In genomic region chr16:89899879-89900481, GRCh38 we compare ENCODE assay signal across 21 cellular contexts.
"Had no signal": no experiment of that assay in that cellular context is flagged by ENCODE, and none has a peak within 500 bp of the region (broad histone marks: within the 10 kb centered on the region; RNA-seq: fewer than 3 reads in every experiment).

No MANE protein-coding gene starts in this region.

- H3K9me3 Mint-ChIP-seq: activated CD4-positive, alpha-beta T cell treated with anti-CD3 and anti-CD28 coated beads, Interleukin-2, amount 10 ng/mL, durations not matched to agents 7 days and 5 days; activated naive CD4-positive, alpha-beta T cell treated with anti-CD3 and anti-CD28 coated beads, Interleukin-2, amount 50 U/mL, for 72 hours; activated T-helper 1 cell treated with anti-CD3 and anti-CD28 coated beads, Interleukin-12 subunit alpha, Interleukin-12 subunit beta, Interleukin-2, Interleukin-4 antibody, amounts not matched to agents 30 ng/mL and 10 ng/mL and 1 ng/mL, durations not matched to agents 14 hours and 24 hours and 36 hours; mesothelial cell of epicardium; natural killer cell treated with Interleukin-12 subunit alpha and Interleukin-12 subunit beta and Interleukin-15 and Interleukin-18, amount 100 ng/mL, for 72 hours had no signal

- DNase-seq: activated CD4-positive, alpha-beta T cell treated with anti-CD3 and anti-CD28 coated beads, Interleukin-2, amount 10 ng/mL, durations not matched to agents 7 days and 5 days; activated CD8-positive, alpha-beta memory T cell treated with anti-CD3 and anti-CD28 coated beads for 24 hours; activated gamma-delta T cell treated with Interleukin-2 at 50 U/mL for 16 hours; amniotic stem cell; dermis blood vessel endothelial cell; effector memory CD4-positive, alpha-beta T cell; foreskin keratinocyte; posterior cingulate gyrus; retina; stimulated activated CD4-positive, alpha-beta T cell treated with anti-CD3 and anti-CD28 coated beads, Interleukin-12 subunit alpha, Interleukin-12 subunit beta, amount 100 ng/mL, for 4 hours; stimulated activated CD4-positive, alpha-beta T cell treated with anti-CD3 and anti-CD28 coated beads, Interleukin-1b, Interleukin-23, amount 100 ng/mL, for 48 hours; T-helper 1 cell; T1000; testis; upper lobe of left lung had no signal

- ATAC-seq: activated naive CD4-positive, alpha-beta T cell treated with anti-CD3 and anti-CD28 coated beads, Interleukin-2, amount 50 U/mL, for 72 hours; foreskin keratinocyte; natural killer cell treated with Interleukin-12 subunit alpha and Interleukin-12 subunit beta and Interleukin-15 and Interleukin-18, amount 100 ng/mL, for 72 hours had no signal

- H3K4me3 ChIP-seq: testis, upper lobe of left lung had no signal

- H3K27me3 Mint-ChIP-seq: activated CD4-positive, alpha-beta T cell treated with anti-CD3 and anti-CD28 coated beads, Interleukin-2, amount 10 ng/mL, durations not matched to agents 7 days and 5 days; natural killer cell treated with Interleukin-12 subunit alpha and Interleukin-12 subunit beta and Interleukin-15 and Interleukin-18, amount 100 ng/mL, for 72 hours had no signal

- H3K27ac ChIP-seq: epithelial cell of prostate, foreskin keratinocyte, testis, upper lobe of left lung had no signal

- H3K4me1 ChIP-seq: foreskin keratinocyte, testis, upper lobe of left lung had no signal

- H3K4me3 Mint-ChIP-seq: activated CD4-positive, alpha-beta T cell treated with anti-CD3 and anti-CD28 coated beads, Interleukin-2, amount 10 ng/mL, durations not matched to agents 7 days and 5 days; activated T-helper 1 cell treated with anti-CD3 and anti-CD28 coated beads, Interleukin-12 subunit alpha, Interleukin-12 subunit beta, Interleukin-2, Interleukin-4 antibody, amounts not matched to agents 30 ng/mL and 10 ng/mL and 1 ng/mL, durations not matched to agents 14 hours and 24 hours and 36 hours; mesothelial cell of epicardium; natural killer cell treated with Interleukin-12 subunit alpha and Interleukin-12 subunit beta and Interleukin-15 and Interleukin-18, amount 100 ng/mL, for 72 hours had no signal

- H3K9me3 ChIP-seq: testis, upper lobe of left lung had no signal

- FAIRE-seq: keratinocyte had no signal

- H3K27ac Mint-ChIP-seq: activated CD4-positive, alpha-beta T cell treated with anti-CD3 and anti-CD28 coated beads, Interleukin-2, amount 10 ng/mL, durations not matched to agents 7 days and 5 days; activated T-helper 1 cell treated with anti-CD3 and anti-CD28 coated beads, Interleukin-12 subunit alpha, Interleukin-12 subunit beta, Interleukin-2, Interleukin-4 antibody, amounts not matched to agents 30 ng/mL and 10 ng/mL and 1 ng/mL, durations not matched to agents 14 hours and 24 hours and 36 hours; mesothelial cell of epicardium; natural killer cell treated with Interleukin-12 subunit alpha and Interleukin-12 subunit beta and Interleukin-15 and Interleukin-18, amount 100 ng/mL, for 72 hours had no signal

- H3K4me1 Mint-ChIP-seq: activated CD4-positive, alpha-beta T cell treated with anti-CD3 and anti-CD28 coated beads, Interleukin-2, amount 10 ng/mL, durations not matched to agents 7 days and 5 days; mesothelial cell of epicardium had no signal

- H3K27me3 ChIP-seq: foreskin keratinocyte, testis, upper lobe of left lung had no signal
